ENCODE assay signal across 1 cellular context in genomic region chr1:153800516-153800915, GRCh38.
TF ChIP-seq lines count a peak whose summit lies in the region.

No MANE protein-coding gene starts in this region.

TF ChIP-seq in K562, 482 proteins besides CTCF, POLR2A, EP300 and RAD21:
- TF ChIP-seq EGR1 (conservative IDR thresholded peaks at IDR 0.05) (peak; percentile 16; the same call in 1 of the 2 replicates), ZNF511 (CRISPR knock-in tag; IDR thresholded peaks at IDR 0.05) (no peak)
